8 cellular contexts compared by ENCODE assay signal in the genomic region with DNA sequence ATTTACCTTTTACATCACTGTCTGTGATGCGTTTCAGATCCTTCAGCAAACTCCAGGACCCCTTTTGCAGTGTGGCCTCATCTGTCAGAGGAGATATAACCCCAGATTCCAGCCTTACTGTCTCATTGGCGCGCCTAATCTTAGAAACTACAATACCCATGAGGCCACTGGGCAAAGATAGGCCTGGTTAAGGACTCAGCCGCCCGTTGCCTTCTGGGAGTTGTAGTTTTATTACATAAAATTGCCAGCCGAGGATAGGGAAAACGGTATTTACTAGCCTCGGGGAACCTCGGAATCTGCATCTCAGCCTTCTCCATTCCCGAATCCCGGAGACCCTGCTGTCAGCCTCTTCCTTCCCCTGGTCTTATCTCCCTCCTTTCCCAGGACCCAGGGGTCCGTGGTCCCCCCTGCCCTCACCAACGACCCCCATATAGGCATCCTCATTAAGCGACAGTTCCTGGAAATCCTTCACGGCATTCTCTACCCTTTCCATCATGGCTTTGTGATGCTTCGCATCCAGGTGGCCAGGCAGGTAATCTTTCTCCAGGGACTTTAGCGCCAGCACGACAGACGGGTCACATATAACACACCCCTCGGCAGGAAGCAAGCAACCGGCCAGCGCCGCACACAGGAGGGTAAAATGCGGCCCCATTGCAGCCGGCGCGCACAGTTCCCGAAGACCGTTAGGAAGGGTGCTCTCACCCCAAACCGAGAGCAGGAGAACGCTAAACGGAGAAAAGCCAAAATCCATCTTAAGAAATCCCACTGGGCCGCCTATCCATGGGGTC. TPM values are rescaled to one million over a fixed set of nuclear protein-coding genes. Genes with fewer than 3 reads are reported as not detected.
DNase-seq lines count a peak whose midpoint lies in the region; ATAC-seq, FAIRE-seq and TF ChIP-seq lines count a peak whose summit lies in the region.

No MANE protein-coding gene starts in this region.

- H3K9me3 Mint-ChIP-seq in astrocyte (ENCODE audit: unreplicated experiment): peaks cover 4% of the 10 kb centered on the region
- H3K9me3 Mint-ChIP-seq in immature natural killer cell: no peaks in the 10 kb centered on the region

- no peak overlapping the region for H3K4me3 Mint-ChIP-seq in astrocyte (ENCODE audit: unreplicated experiment)
- H3K4me3 Mint-ChIP-seq in immature natural killer cell: no peak overlapping the region

- H3K27me3 Mint-ChIP-seq in astrocyte (ENCODE audit: low read depth, unreplicated experiment) (peaks cover 9% of the 10 kb centered on the region), immature natural killer cell (ENCODE audit: low read depth in 3 of 3) (peaks cover 5 to 14% (median 10%) of the 10 kb centered on the region in 3 donors)

- H3K27ac ChIP-seq in astrocyte (ENCODE audit: low read depth, low read length): no peak overlapping the region

- peak overlapping the region; percentile 20 for H2AFZ ChIP-seq in astrocyte (ENCODE audit: low read depth, low read length)

- in situ Hi-C loops in KBM-7 (cut with MboI; ENCODE audit: low pct_unique_long_range_greater_than_20kb, low sequenced_read_pairs): no loop called here

- no peak overlapping the region for H3K4me3 ChIP-seq in astrocyte (ENCODE audit: insufficient read depth, low read depth, low read length)

- no peaks in the 10 kb centered on the region for H3K79me2 ChIP-seq in astrocyte (ENCODE audit: insufficient read depth, low read length)

- peaks cover 2% of the 10 kb centered on the region for H3K27me3 ChIP-seq in astrocyte (ENCODE audit: insufficient read depth, low read length)

- no peaks in the 10 kb centered on the region for H4K20me1 ChIP-seq in astrocyte (ENCODE audit: insufficient read depth, low read length)

- H3K4me1 ChIP-seq in astrocyte (ENCODE audit: insufficient read depth, low read length): peaks cover 5% of the 10 kb centered on the region

- TF ChIP-seq CTCF in astrocyte (IDR thresholded peaks at IDR 0.05; ENCODE audit: insufficient read depth, low read depth, low read length) (no peak), omental fat pad (IDR thresholded peaks at IDR 0.05) (no peak)

- no peaks in the 10 kb centered on the region for H3K9me3 ChIP-seq in astrocyte (ENCODE audit: insufficient read depth, low read depth, low read length)

- H3K9ac ChIP-seq in astrocyte (ENCODE audit: low read length): no peak overlapping the region

- H3K27ac Mint-ChIP-seq in astrocyte (ENCODE audit: unreplicated experiment): no peak overlapping the region
- H3K27ac Mint-ChIP-seq in immature natural killer cell: no peak overlapping the region

- DNase-seq in DMS153 (lab: John Stamatoyannopoulos, UW) (peak; percentile 78), KBM-7 (peak; percentile 55), SK-N-DZ (ENCODE audit: low spot score) (peak; percentile 43), astrocyte (ENCODE audit: low read depth) (peak; percentile 31), immature natural killer cell (peak; percentile 34 to 47 (median 40)), NCI-H524 treated with DMSO at 0.1 percent for 48 hours (lab: John Stamatoyannopoulos, UW) (no peak), omental fat pad (ENCODE audit: low spot score) (no peak)
- peak; percentile 28 for DNase-seq in stimulated activated CD8-positive, alpha-beta memory T cell treated with anti-CD3 and anti-CD28 coated beads, Interleukin-4, amount 100 ng/mL, for 24 hours (ENCODE audit: low read depth)

- H3K36me3 Mint-ChIP-seq in astrocyte (ENCODE audit: low read depth, unreplicated experiment) (no peaks in the 10 kb centered on the region), immature natural killer cell (no peaks in the 10 kb centered on the region)

- no peaks in the 10 kb centered on the region for H3K4me1 Mint-ChIP-seq in astrocyte (ENCODE audit: low read depth, unreplicated experiment)
- peaks cover 11 to 15% of the 10 kb centered on the region in 2 donors for H3K4me1 Mint-ChIP-seq in immature natural killer cell

- ATAC-seq in omental fat pad (ENCODE audit: low FRiP score): no peak

- H3K4me2 ChIP-seq in astrocyte (ENCODE audit: low read length): peak overlapping the region; percentile 32

- no peaks in the 10 kb centered on the region for H3K36me3 ChIP-seq in astrocyte (ENCODE audit: insufficient read depth, low read length)

- FAIRE-seq in astrocyte (lab: Jason Lieb, UNC): no peak

RNA-seq across cellular contexts. Expression of a gene that starts 1.3 kb away (rescaled TPM):
- not detected in 2 replicates for polyA plus RNA-seq in SK-N-DZ (2014; cell fraction: cytosol; rRNA removed)
- 0.15 TPM in 1 of 2 replicates, not detected in the other for polyA plus RNA-seq in SK-N-DZ (2014; cell fraction: nucleus; rRNA removed)
- not detected in 2 replicates for total RNA-seq in astrocyte
- not detected for polyA plus RNA-seq in immature natural killer cell
- 1 to 10 TPM in 3 of 4 donors, not detected in 1; 1.3 to 2.5 (median 1.3) TPM for total RNA-seq in omental fat pad

RNA-seq across cellular contexts. Expression of a gene that starts 5.0 kb away (rescaled TPM):
- polyA plus RNA-seq in SK-N-DZ (2014; cell fraction: cytosol; rRNA removed): 0.32 and 0.56 TPM in 2 replicates
- polyA plus RNA-seq in SK-N-DZ (2014; cell fraction: nucleus; rRNA removed): 0.50 and 0.53 TPM in 2 replicates
- total RNA-seq in astrocyte (0.26 and 0.68 TPM in 2 replicates), omental fat pad (10 to 100 TPM; 11.3 to 60.8 (median 32.4) TPM)
- polyA plus RNA-seq in immature natural killer cell: under 1 TPM in 1 of 3 donors, not detected in 2; 0.10 TPM

RNA-seq across cellular contexts. Expression of a gene that starts 7.0 kb away (rescaled TPM):
- polyA plus RNA-seq in SK-N-DZ (2014; cell fraction: cytosol; rRNA removed): 0.15 and 0.38 TPM in 2 replicates
- 0.07 TPM in 1 of 2 replicates, not detected in the other for polyA plus RNA-seq in SK-N-DZ (2014; cell fraction: nucleus; rRNA removed)
- total RNA-seq in astrocyte (0.65 and 0.91 TPM in 2 replicates), omental fat pad (1 to 10 TPM; 2.2 to 7.1 (median 5.3) TPM)
- polyA plus RNA-seq in immature natural killer cell: not detected

RNA-seq across cellular contexts. Expression of a gene that starts 9.9 kb away (rescaled TPM):
- not detected in 2 replicates for polyA plus RNA-seq in SK-N-DZ (2014; cell fraction: cytosol; rRNA removed)
- not detected in 2 replicates for polyA plus RNA-seq in SK-N-DZ (2014; cell fraction: nucleus; rRNA removed)
- total RNA-seq in astrocyte: not detected in 2 replicates
- polyA plus RNA-seq in immature natural killer cell: not detected
- total RNA-seq in omental fat pad: not detected

RNA-seq across cellular contexts. Expression of a gene that starts 25.9 kb away (rescaled TPM):
- 0.36 and 0.48 TPM in 2 replicates for polyA plus RNA-seq in SK-N-DZ (2014; cell fraction: cytosol; rRNA removed)
- polyA plus RNA-seq in SK-N-DZ (2014; cell fraction: nucleus; rRNA removed): 0.65 and 1.7 TPM in 2 replicates
- total RNA-seq in astrocyte (0.55 and 0.57 TPM in 2 replicates), omental fat pad (1 to 10 TPM in 2 of 4 donors, under 1 TPM in 2; 0.36 to 3.0 (median 1.0) TPM)
- 1 to 10 TPM in 1 of 3 donors, under 1 TPM in 1, not detected in 1; 0.17 to 1.1 TPM for polyA plus RNA-seq in immature natural killer cell

Comparison
In these comparisons a context has a peak if more than half of its experiments do, and no peak if none do; other contexts are left out.
1. DNase-seq: peak in DMS153 (single experiment), KBM-7 (single experiment), SK-N-DZ (single experiment), astrocyte (single experiment), immature natural killer cell (3 of 3) and stimulated activated CD8-positive, alpha-beta memory T cell treated with anti-CD3 and anti-CD28 coated beads, Interleukin-4, amount 100 ng/mL, for 24 hours (single experiment); none in NCI-H524 treated with DMSO at 0.1 percent for 48 hours (single experiment) and omental fat pad (single experiment).